ENCODE assay signal across 13 cellular contexts in genomic region chr6:130932956-130933355, GRCh38.
"Had no signal": no experiment of that assay in that cellular context is flagged by ENCODE, and none has a peak within 500 bp of the region (broad histone marks: within the 10 kb centered on the region; RNA-seq: fewer than 3 reads in every experiment).

No MANE protein-coding gene starts in this region.

- H3K36me3 ChIP-seq: esophagus squamous epithelium, thyroid gland had no signal

- H3K27me3 ChIP-seq: esophagus squamous epithelium, foreskin keratinocyte, heart right ventricle, thyroid gland had no signal

- H3K27ac ChIP-seq: foreskin keratinocyte, thyroid gland had no signal

- DNase-seq: activated CD4-positive, alpha-beta T cell treated with anti-CD3 and anti-CD28 coated beads, Interleukin-2, amount 50 U/mL, for 4 hours; activated CD8-positive, alpha-beta memory T cell treated with anti-CD3 and anti-CD28 coated beads, Interleukin-2, amount 10 ng/mL, durations not matched to agents 7 days and 5 days; activated effector memory CD4-positive, alpha-beta T cell treated with anti-CD3 and anti-CD28 coated beads, Interleukin-2, amount 50 U/mL, for 16 hours; activated T-cell treated with anti-CD3 and anti-CD28 coated beads, Interleukin-2, amount 50 U/mL, for 4 hours; esophagus squamous epithelium; foreskin keratinocyte; heart right ventricle; naive thymus-derived CD4-positive, alpha-beta T cell; stimulated activated CD4-positive, alpha-beta T cell treated with anti-CD3 and anti-CD28 coated beads, Interleukin-4, amount 100 ng/mL, for 4 hours; stimulated activated naive CD8-positive, alpha-beta T cell treated with anti-CD3 and anti-CD28 coated beads, Interleukin-15, amount 100 ng/mL, for 72 hours had no signal

- H3K4me3 ChIP-seq: esophagus squamous epithelium, heart right ventricle, thyroid gland had no signal

- H3K9me3 ChIP-seq: esophagus squamous epithelium, thyroid gland had no signal

- H3K4me1 ChIP-seq: foreskin keratinocyte had no signal

- ATAC-seq: activated CD4-positive, CD25-positive, alpha-beta regulatory T cell treated with anti-CD3 and anti-CD28 coated beads, Interleukin-2, amount 50 U/mL, for 24 hours; activated CD8-positive, alpha-beta memory T cell treated with anti-CD3 and anti-CD28 coated beads, Interleukin-2, amount 10 ng/mL, durations not matched to agents 7 days and 5 days; activated naive CD4-positive, alpha-beta T cell treated with anti-CD3 and anti-CD28 coated beads, Interleukin-2, amount 50 U/mL, for 72 hours; activated T-cell treated with anti-CD3 and anti-CD28 coated beads, Interleukin-2, amount 50 U/mL, for 4 hours; foreskin keratinocyte; naive thymus-derived CD4-positive, alpha-beta T cell; stimulated activated naive CD8-positive, alpha-beta T cell treated with anti-CD3 and anti-CD28 coated beads, Interleukin-15, amount 100 ng/mL, for 72 hours had no signal
